Comparison of ENCODE assay signal across 13 cellular contexts in genomic region chr5:6188344-6188743, GRCh38.
DNase-seq lines count a peak whose midpoint lies in the region; ATAC-seq, FAIRE-seq and TF ChIP-seq lines count a peak whose summit lies in the region.
"Had no signal": no experiment of that assay in that cellular context is flagged by ENCODE, and none has a peak within 500 bp of the region (broad histone marks: within the 10 kb centered on the region; RNA-seq: fewer than 3 reads in every experiment).

No MANE protein-coding gene starts in this region.

- no peaks in the 10 kb centered on the region for H3K36me3 Mint-ChIP-seq in activated naive CD4-positive, alpha-beta T cell treated with anti-CD3 and anti-CD28 coated beads for 36 hours (ENCODE audit: low read depth)
- H3K36me3 Mint-ChIP-seq: natural killer cell had no signal

- peaks cover 12% of the 10 kb centered on the region for H3K27me3 Mint-ChIP-seq in activated naive CD4-positive, alpha-beta T cell treated with anti-CD3 and anti-CD28 coated beads for 36 hours (ENCODE audit: low read depth)

- TF ChIP-seq POLR2A in breast epithelium (IDR thresholded peaks at IDR 0.05), result no peak

- no peak overlapping the region for H3K4me3 ChIP-seq in breast epithelium

- no peak for TF ChIP-seq CTCF in breast epithelium (IDR thresholded peaks at IDR 0.05)

- no peaks in the 10 kb centered on the region for H3K27me3 ChIP-seq in breast epithelium

- no peak overlapping the region for H3K4me3 Mint-ChIP-seq in activated naive CD4-positive, alpha-beta T cell treated with anti-CD3 and anti-CD28 coated beads for 36 hours
- H3K4me3 Mint-ChIP-seq: natural killer cell had no signal

- H3K27ac Mint-ChIP-seq in activated naive CD4-positive, alpha-beta T cell treated with anti-CD3 and anti-CD28 coated beads for 36 hours, result no peak overlapping the region
- H3K27ac Mint-ChIP-seq: natural killer cell had no signal

- no peak for FAIRE-seq in frontal cortex (lab: Jason Lieb, UNC)

- peak; percentile 33 for DNase-seq in NCI-H2029 treated with DMSO at 0.1 percent for 48 hours (lab: John Stamatoyannopoulos, UW)
- DNase-seq in frontal cortex (ENCODE audit: low spot score in 2 of 2), result no peak
- DNase-seq in breast epithelium (ENCODE audit: low spot score in 2 of 2), result no peak
- DNase-seq in activated naive CD4-positive, alpha-beta T cell treated with anti-CD3 and anti-CD28 coated beads for 36 hours, result no peak
- DNase-seq in amygdala (lab: John Stamatoyannopoulos, UW), result no peak
- DNase-seq: COR-L47, HCEC 1CT, natural killer cell, NCI-H1694 treated with DMSO at 0.1 percent for 48 hours, T-helper 9 cell had no signal

- peak; percentile 98 for ATAC-seq in GM18498 (IDR thresholded peaks at IDR 0.05; ENCODE audit: unreplicated experiment)
- peak; percentile 96 for ATAC-seq in GM19455 (IDR thresholded peaks at IDR 0.05; ENCODE audit: unreplicated experiment)
- ATAC-seq in HG02981 (IDR thresholded peaks at IDR 0.05; ENCODE audit: unreplicated experiment), result peak; percentile 98
- ATAC-seq: natural killer cell had no signal

- intact Hi-C loops in breast epithelium (cut with DNase I; ENCODE audit: low total_unique reads), result loop anchor here (10.0 kb wide), 1 partner anchor 1456 kb away; no protein-coding TSS in a partner anchor
- intact Hi-C loops in activated naive CD4-positive, alpha-beta T cell treated with anti-CD3 and anti-CD28 coated beads for 36 hours (cut with micrococcal nuclease), result no loop called here

- no peaks in the 10 kb centered on the region for H3K4me1 Mint-ChIP-seq in activated naive CD4-positive, alpha-beta T cell treated with anti-CD3 and anti-CD28 coated beads for 36 hours (ENCODE audit: low read depth)
- H3K4me1 Mint-ChIP-seq: natural killer cell had no signal

- H3K9me3 ChIP-seq in breast epithelium, result no peaks in the 10 kb centered on the region

- H3K9me3 Mint-ChIP-seq in activated naive CD4-positive, alpha-beta T cell treated with anti-CD3 and anti-CD28 coated beads for 36 hours, result no peaks in the 10 kb centered on the region

- no peaks in the 10 kb centered on the region for H3K4me1 ChIP-seq in breast epithelium

- CTCF ChIA-PET in activated naive CD4-positive, alpha-beta T cell treated with anti-CD3 and anti-CD28 coated beads for 36 hours (lab: Charles Lee), result no interaction called here

- H3K36me3 ChIP-seq in breast epithelium, result no peaks in the 10 kb centered on the region

- no peak overlapping the region for H3K27ac ChIP-seq in breast epithelium
